Comparison of ENCODE assay signal across 8 cellular contexts in genomic region chr6:90217621-90218496, GRCh38.
A peak's percentile ranks its signal among the peaks of the same experiment; 100 is the strongest.
DNase-seq lines count a peak whose midpoint lies in the region; ATAC-seq and TF ChIP-seq lines count a peak whose summit lies in the region.

No MANE protein-coding gene starts in this region.

- POLR2A ChIA-PET in HCT116 (lab: Charles Lee), result interaction anchor here (0.7 to 0.9 kb wide), 3 partner anchors 24 to 261 kb away, joined by 3 read pairs; no protein-coding TSS in a partner anchor

- no peaks in the 10 kb centered on the region for H3K9me2 ChIP-seq in HCT116 (ENCODE audit: insufficient read depth)

- no peak overlapping the region for H3K27ac Mint-ChIP-seq in neural crest cell (ENCODE audit: unreplicated experiment)

- peaks cover 6% of the 10 kb centered on the region for H3K36me3 Mint-ChIP-seq in neural crest cell (ENCODE audit: low read depth)

- TF ChIP-seq CTCF in HCT116 (IDR thresholded peaks at IDR 0.05 in 2 of 3, conservative IDR thresholded peaks at IDR 0.05 in 1 of 3; ENCODE audit: borderline replicate concordance in 1 of 3, insufficient read depth in 1 of 3, low read depth in 2 of 3, low read length in 2 of 3) (no peak), neural crest cell (conservative IDR thresholded peaks at IDR 0.05) (no peak)

- peaks cover 4% of the 10 kb centered on the region for H3K9me3 Mint-ChIP-seq in neural crest cell

- BruUV-seq in HCT116 (replicated peaks; lab: Mats Ljungman, UMichigan), result no TSS peak

- H2AFZ ChIP-seq in HCT116 (ENCODE audit: low read depth, low read length, poor library complexity, severe bottlenecking), result peak overlapping the region; percentile 58

- peak; percentile 57 for ATAC-seq in HCT116
- peak; percentile 89 for ATAC-seq in SK-N-SH treated with all-trans-retinoic acid at 6 μM for 48 hours
- no peak for ATAC-seq in GM18870 (IDR thresholded peaks at IDR 0.05; ENCODE audit: unreplicated experiment)
- ATAC-seq in HG03460 (IDR thresholded peaks at IDR 0.05; ENCODE audit: unreplicated experiment), result no peak
- ATAC-seq in GM21529 (IDR thresholded peaks at IDR 0.05; ENCODE audit: unreplicated experiment), result no peak

- CTCF ChIA-PET in HCT116 (lab: Charles Lee), result interaction anchor here (0.9 to 2.1 kb wide), 3 partner anchors 66 to 278 kb away, joined by 3 to 4 read pairs (median 3); no protein-coding TSS in a partner anchor

- TF ChIP-seq RAD21 in HCT116 (IDR thresholded peaks at IDR 0.05; ENCODE audit: low read depth), result no peak

- H3K36me3 ChIP-seq in HCT116 (ENCODE audit: control insufficient read depth in 1 of 2, insufficient read depth in 2 of 2, low read length in 2 of 2), result no peaks in the 10 kb centered on the region

- peaks cover 34 to 75% of the 10 kb centered on the region in 2 experiments for H3K4me1 ChIP-seq in HCT116 (ENCODE audit: control insufficient read depth in 1 of 2, insufficient read depth in 2 of 2, low read length in 2 of 2)

- TF ChIP-seq POLR2A in HCT116 (IDR thresholded peaks at IDR 0.05; ENCODE audit: borderline replicate concordance, extremely low read depth, insufficient read depth, insufficient read length), result no peak

- intact Hi-C loops in HCT116 (cut with micrococcal nuclease), result loop anchor here (2.0 to 10.0 kb wide), 3 partner anchors 67 to 177 kb away; no protein-coding TSS in a partner anchor

- no peak overlapping the region for H3K4me3 Mint-ChIP-seq in neural crest cell

- peaks cover 24% of the 10 kb centered on the region for H3K4me1 Mint-ChIP-seq in neural crest cell

- no peaks in the 10 kb centered on the region for H4K20me1 ChIP-seq in HCT116 (ENCODE audit: insufficient read depth)

- DNase-seq in HCT116 (ENCODE audit: low read depth, low spot score), result no peak
- no peak for DNase-seq in epithelial cell of prostate (ENCODE audit: low read depth, low spot score)
- peak; percentile 31 for DNase-seq in neural crest cell (ENCODE audit: low read depth, low spot score)
- DNase-seq in stimulated activated CD8-positive, alpha-beta memory T cell treated with anti-CD3 and anti-CD28 coated beads, Interleukin-4, amount 100 ng/mL, for 48 hours, result no peak

- H3K9ac ChIP-seq in HCT116 (ENCODE audit: low read length), result peak overlapping the region; percentile 48

- H3K27ac ChIP-seq in HCT116 (ENCODE audit: low read depth, low read length) (peak overlapping the region; percentile 63), epithelial cell of prostate (peak overlapping the region; percentile 87)

- H3K4me2 ChIP-seq in HCT116 (ENCODE audit: low read length), result peak overlapping the region; percentile 76

- peak overlapping the region; percentile 14 to 25 for H3K4me3 ChIP-seq in HCT116 (replicated peaks in 1 of 2; ENCODE audit: low read depth in 1 of 2, low read length in 2 of 2)

- H3K27me3 ChIP-seq in HCT116 (ENCODE audit: insufficient read depth, low read length), result no peaks in the 10 kb centered on the region

- H3K79me2 ChIP-seq in HCT116 (ENCODE audit: insufficient read depth, low read length), result no peaks in the 10 kb centered on the region

- no peaks in the 10 kb centered on the region for H3K27me3 Mint-ChIP-seq in neural crest cell (ENCODE audit: low read depth)

- RAD21 ChIA-PET in HCT116 (lab: Charles Lee; ENCODE audit: low non-redundant PET in 1 of 2, low total read pairs in 2 of 2, uncharacterized antibody in 2 of 2, unreplicated experiment in 2 of 2), result interaction anchor here in 1 of 2 experiments (0.7 kb wide), 2 partner anchors 132 to 261 kb away, joined by 6 to 11 read pairs; no protein-coding TSS in a partner anchor

- H3K9me3 ChIP-seq in HCT116 (ENCODE audit: control insufficient read depth in 1 of 2, insufficient read depth in 1 of 2, low read depth in 1 of 2, low read length in 2 of 2), result no peaks in the 10 kb centered on the region; a peak in 1 of 4 replicates

TF ChIP-seq in HCT116, 20 proteins besides CTCF, POLR2A, EP300 and RAD21:
- TF ChIP-seq EZH2 (IDR thresholded peaks at IDR 0.05), result no peak
- TF ChIP-seq YY1 (IDR thresholded peaks at IDR 0.05; ENCODE audit: extremely low read depth, insufficient replicate concordance, low read depth, low read length), result no peak
- peak; percentile 55; the same call in 1 of the 2 replicates for TF ChIP-seq CEBPB (IDR thresholded peaks at IDR 0.05; ENCODE audit: low read depth)
- no peak for TF ChIP-seq ELF1 (IDR thresholded peaks at IDR 0.05; ENCODE audit: borderline replicate concordance, low read depth)

TF ChIP-seq in SK-N-SH treated with all-trans-retinoic acid at 6 μM for 48 hours, 23 proteins besides CTCF, POLR2A, EP300 and RAD21:
- TF ChIP-seq ZNF70 (CRISPR knock-in tag; IDR thresholded peaks at IDR 0.05) (no peak), TSHZ2 (CRISPR knock-in tag; IDR thresholded peaks at IDR 0.05) (no peak; the same call in 1 of the 2 replicates), ZNF8 (CRISPR knock-in tag; IDR thresholded peaks at IDR 0.05) (no peak), ZFP30 (CRISPR knock-in tag; IDR thresholded peaks at IDR 0.05) (0 out of 2 replicates have a peak, but pooled peaks have one; percentile 8), RARB (CRISPR knock-in tag; IDR thresholded peaks at IDR 0.05) (no peak), ISL1 (CRISPR knock-in tag; IDR thresholded peaks at IDR 0.05) (no peak)
TF ChIP-seq in SK-N-SH treated with all-trans-retinoic acid at 6 μM for 48 hours: peak in this region for 1.

Comparison
In these comparisons a context has a peak if more than half of its experiments do, and no peak if none do; other contexts are left out.
1. ATAC-seq: peak in HCT116 (single experiment) and SK-N-SH treated with all-trans-retinoic acid at 6 μM for 48 hours (single experiment); none in GM18870 (single experiment), HG03460 (single experiment) and GM21529 (single experiment).